19 cellular contexts compared by ENCODE assay signal in genomic region chr3:38121451-38121831, GRCh38. TPM values are rescaled to one million over a fixed set of nuclear protein-coding genes. Genes with fewer than 3 reads are reported as not detected.
A peak's percentile ranks its signal among the peaks of the same experiment; 100 is the strongest.
DNase-seq lines count a peak whose midpoint lies in the region; ATAC-seq and TF ChIP-seq lines count a peak whose summit lies in the region.
"Had no signal": no experiment of that assay in that cellular context is flagged by ENCODE, and none has a peak within 500 bp of the region (broad histone marks: within the 10 kb centered on the region; RNA-seq: fewer than 3 reads in every experiment).

No MANE protein-coding gene starts in this region.

- no peaks in the 10 kb centered on the region for H3K27me3 ChIP-seq in left ventricle myocardium inferior (ENCODE audit: low read depth)
- no peaks in the 10 kb centered on the region for H3K27me3 ChIP-seq in endodermal cell (ENCODE audit: control insufficient read depth, insufficient read depth, low read length, poor library complexity, severe bottlenecking)
- H3K27me3 ChIP-seq: SJSA1 had no signal

- no peaks in the 10 kb centered on the region for H3K27me3 Mint-ChIP-seq in endodermal cell (ENCODE audit: insufficient read depth)
- no peaks in the 10 kb centered on the region for H3K27me3 Mint-ChIP-seq in activated CD4-positive, alpha-beta T cell treated with anti-CD3 and anti-CD28 coated beads, Interleukin-2, amount 10 ng/mL, durations not matched to agents 7 days and 5 days

- H3K4me3 ChIP-seq in left ventricle myocardium inferior (no peak overlapping the region), endodermal cell (ENCODE audit: low read length) (no peak overlapping the region), mucosa of descending colon (no peak overlapping the region)
- H3K4me3 ChIP-seq: GM23248, SJSA1 had no signal

- DNase-seq in Right ventricle myocardium superior (peak; percentile 49), left ventricle myocardium inferior (no peak), endodermal cell (peak; percentile 29), mucosa of descending colon (peak in 2 of 3 donors; percentile 22 to 41), SHP77 (lab: John Stamatoyannopoulos, UW) (no peak)
- no peak for DNase-seq in activated CD4-positive, alpha-beta T cell treated with anti-CD3 and anti-CD28 coated beads, Interleukin-2, amount 10 ng/mL, durations not matched to agents 7 days and 5 days
- DNase-seq: COR-L47, DMS53, GM23248, NCI-H1048, NCI-H1436 treated with DMSO at 0.1 percent for 48 hours, NCI-H2029 treated with DMSO at 0.1 percent for 48 hours, NCI-H2171 treated with DMSO at 0.1 percent for 48 hours, NCI-H446 treated with DMSO at 0.1 percent for 48 hours, OCI-M1 had no signal

- TF ChIP-seq CTCF in left ventricle myocardium inferior (IDR thresholded peaks at IDR 0.05; ENCODE audit: borderline replicate concordance) = no peak
- TF ChIP-seq CTCF in endodermal cell (conservative IDR thresholded peaks at IDR 0.05) = no peak
- no peak for TF ChIP-seq CTCF in mucosa of descending colon (IDR thresholded peaks at IDR 0.05)

- H3K36me3 Mint-ChIP-seq in endodermal cell (ENCODE audit: low read depth) = peaks cover 58% of the 10 kb centered on the region
- H3K36me3 Mint-ChIP-seq in activated CD4-positive, alpha-beta T cell treated with anti-CD3 and anti-CD28 coated beads, Interleukin-2, amount 10 ng/mL, durations not matched to agents 7 days and 5 days (ENCODE audit: low read depth) = peaks cover 48% of the 10 kb centered on the region

- H3K27ac ChIP-seq in left ventricle myocardium inferior (replicated peaks) = no peak overlapping the region
- H3K27ac ChIP-seq in endodermal cell (ENCODE audit: low read depth, low read length) = no peak overlapping the region
- H3K27ac ChIP-seq: C4-2B, GM23248, KMS-11, SJSA1 had no signal

- H3K4me1 Mint-ChIP-seq in endodermal cell = no peaks in the 10 kb centered on the region
- H3K4me1 Mint-ChIP-seq in activated CD4-positive, alpha-beta T cell treated with anti-CD3 and anti-CD28 coated beads, Interleukin-2, amount 10 ng/mL, durations not matched to agents 7 days and 5 days = peaks cover 8% of the 10 kb centered on the region

- POLR2A ChIA-PET in activated CD4-positive, alpha-beta T cell treated with anti-CD3 and anti-CD28 coated beads, Interleukin-2, amount 10 ng/mL, durations not matched to agents 7 days and 5 days (lab: Charles Lee) = interaction anchor here (0.6 kb wide), 1 partner anchor 353 kb away, joined by 3 read pairs; no protein-coding TSS in a partner anchor

- peaks cover 11% of the 10 kb centered on the region for H3K4me1 ChIP-seq in left ventricle myocardium inferior
- no peaks in the 10 kb centered on the region for H3K4me1 ChIP-seq in endodermal cell (ENCODE audit: control insufficient read depth, insufficient read depth, low read length)
- no peaks in the 10 kb centered on the region for H3K4me1 ChIP-seq in mucosa of descending colon (ENCODE audit: low read depth)
- H3K4me1 ChIP-seq: SJSA1 had no signal

- 93 to 94% methylated on average over 7 to 9 of the region's 9 CpGs for WGBS in endodermal cell (ENCODE audit: insufficient coverage in 1 of 2, insufficient read length in 1 of 2), 2 experiments

- CTCF ChIA-PET in activated CD4-positive, alpha-beta T cell treated with anti-CD3 and anti-CD28 coated beads, Interleukin-2, amount 10 ng/mL, durations not matched to agents 7 days and 5 days (lab: Charles Lee) = interaction anchor here (1.8 kb wide), 1 partner anchor 223 kb away, joined by 4 read pairs; no protein-coding TSS in a partner anchor

- intact Hi-C loops in Right ventricle myocardium superior (cut with DNase I) = loop anchor here (10.0 kb wide), 1 partner anchor 353 kb away; no protein-coding TSS in a partner anchor
- intact Hi-C loops in left ventricle myocardium inferior (cut with micrococcal nuclease) = no loop called here
- intact Hi-C loops in mucosa of descending colon (cut with DNase I, micrococcal nuclease) = no loop called here

- ATAC-seq in Right ventricle myocardium superior (ENCODE audit: poor library complexity) (no peak), mucosa of descending colon (no peak), GM21526 (IDR thresholded peaks at IDR 0.05; ENCODE audit: low FRiP score, unreplicated experiment) (no peak)

- H3K9me3 ChIP-seq in left ventricle myocardium inferior (replicated peaks) (no peaks in the 10 kb centered on the region), endodermal cell (ENCODE audit: control insufficient read depth, low read length) (no peaks in the 10 kb centered on the region), mucosa of descending colon (no peaks in the 10 kb centered on the region)
- H3K9me3 ChIP-seq: SJSA1 had no signal

- no peak overlapping the region for H3K4me3 Mint-ChIP-seq in endodermal cell
- H3K4me3 Mint-ChIP-seq in activated CD4-positive, alpha-beta T cell treated with anti-CD3 and anti-CD28 coated beads, Interleukin-2, amount 10 ng/mL, durations not matched to agents 7 days and 5 days = no peak overlapping the region

- H3K9ac ChIP-seq in endodermal cell (ENCODE audit: extremely low read depth, low read length, poor library complexity, severe bottlenecking) = no peak overlapping the region
- H3K9ac ChIP-seq: GM23248, KMS-11 had no signal

- H3K27ac Mint-ChIP-seq in endodermal cell = no peak overlapping the region
- H3K27ac Mint-ChIP-seq in activated CD4-positive, alpha-beta T cell treated with anti-CD3 and anti-CD28 coated beads, Interleukin-2, amount 10 ng/mL, durations not matched to agents 7 days and 5 days = no peak overlapping the region

- H3K36me3 ChIP-seq in left ventricle myocardium inferior (peaks cover 66% of the 10 kb centered on the region), endodermal cell (ENCODE audit: control insufficient read depth, insufficient read depth, low read length) (peaks cover 50% of the 10 kb centered on the region), mucosa of descending colon (ENCODE audit: low read depth) (no peaks in the 10 kb centered on the region)

- no peaks in the 10 kb centered on the region for H3K9me3 Mint-ChIP-seq in endodermal cell
- no peaks in the 10 kb centered on the region for H3K9me3 Mint-ChIP-seq in activated CD4-positive, alpha-beta T cell treated with anti-CD3 and anti-CD28 coated beads, Interleukin-2, amount 10 ng/mL, durations not matched to agents 7 days and 5 days

RNA-seq across cellular contexts. Expression of gene ACAA1, which starts 15.5 kb away (rescaled TPM):
- 111 TPM for total RNA-seq in Right ventricle myocardium superior
- 120 TPM for total RNA-seq in left ventricle myocardium inferior
- 10 to 100 TPM; 40.1 to 43.7 TPM for total RNA-seq in endodermal cell
- 26.1 TPM for polyA plus RNA-seq in endodermal cell (2013, experiment 1 of 2)
- polyA plus RNA-seq in endodermal cell (2013, experiment 2 of 2) = 20.7 TPM
- total RNA-seq in mucosa of descending colon = 100 to 1,000 TPM; 102 to 201 (median 138) TPM
- 100 to 1,000 TPM in 1 of 2 experiments, 10 to 100 TPM in 1; 93.8 to 114 TPM for total RNA-seq in activated CD4-positive, alpha-beta T cell treated with anti-CD3 and anti-CD28 coated beads, Interleukin-2, amount 10 ng/mL, durations not matched to agents 7 days and 5 days

RNA-seq across cellular contexts. Expression of gene MYD88, which starts 17.0 kb away (rescaled TPM):
- total RNA-seq in Right ventricle myocardium superior = 7.3 TPM
- total RNA-seq in left ventricle myocardium inferior = 6.9 TPM
- 10 to 100 TPM; 16.2 to 18.8 TPM for total RNA-seq in endodermal cell
- 21.5 TPM for polyA plus RNA-seq in endodermal cell (2013, experiment 1 of 2)
- polyA plus RNA-seq in endodermal cell (2013, experiment 2 of 2) = 22.1 TPM
- 10 to 100 TPM; 39.5 to 81.7 (median 72.4) TPM for total RNA-seq in mucosa of descending colon
- total RNA-seq in activated CD4-positive, alpha-beta T cell treated with anti-CD3 and anti-CD28 coated beads, Interleukin-2, amount 10 ng/mL, durations not matched to agents 7 days and 5 days = 10 to 100 TPM; 74.1 to 91.1 TPM

RNA-seq across cellular contexts. Expression of gene OXSR1, which starts 43.9 kb away (rescaled TPM):
- total RNA-seq in Right ventricle myocardium superior (24.0 TPM), left ventricle myocardium inferior (22.9 TPM), endodermal cell (10 to 100 TPM; 41.9 to 55.5 TPM), mucosa of descending colon (10 to 100 TPM; 40.2 to 44.0 (median 41.9) TPM)
- polyA plus RNA-seq in endodermal cell (2013, experiment 1 of 2) = 51.1 TPM
- polyA plus RNA-seq in endodermal cell (2013, experiment 2 of 2) = 48.7 TPM
- total RNA-seq in activated CD4-positive, alpha-beta T cell treated with anti-CD3 and anti-CD28 coated beads, Interleukin-2, amount 10 ng/mL, durations not matched to agents 7 days and 5 days = 10 to 100 TPM; 52.4 to 57.3 TPM

Comparison
In these comparisons a context has a peak if more than half of its experiments do, and no peak if none do; other contexts are left out.
1. DNase-seq: peak in Right ventricle myocardium superior (single experiment), endodermal cell (single experiment) and mucosa of descending colon (2 of 3); none in left ventricle myocardium inferior (single experiment), SHP77 (0 of 2) and activated CD4-positive, alpha-beta T cell treated with anti-CD3 and anti-CD28 coated beads, Interleukin-2, amount 10 ng/mL, durations not matched to agents 7 days and 5 days (single experiment).